ENCODE assay signal across 8 cellular contexts in the genomic region with DNA sequence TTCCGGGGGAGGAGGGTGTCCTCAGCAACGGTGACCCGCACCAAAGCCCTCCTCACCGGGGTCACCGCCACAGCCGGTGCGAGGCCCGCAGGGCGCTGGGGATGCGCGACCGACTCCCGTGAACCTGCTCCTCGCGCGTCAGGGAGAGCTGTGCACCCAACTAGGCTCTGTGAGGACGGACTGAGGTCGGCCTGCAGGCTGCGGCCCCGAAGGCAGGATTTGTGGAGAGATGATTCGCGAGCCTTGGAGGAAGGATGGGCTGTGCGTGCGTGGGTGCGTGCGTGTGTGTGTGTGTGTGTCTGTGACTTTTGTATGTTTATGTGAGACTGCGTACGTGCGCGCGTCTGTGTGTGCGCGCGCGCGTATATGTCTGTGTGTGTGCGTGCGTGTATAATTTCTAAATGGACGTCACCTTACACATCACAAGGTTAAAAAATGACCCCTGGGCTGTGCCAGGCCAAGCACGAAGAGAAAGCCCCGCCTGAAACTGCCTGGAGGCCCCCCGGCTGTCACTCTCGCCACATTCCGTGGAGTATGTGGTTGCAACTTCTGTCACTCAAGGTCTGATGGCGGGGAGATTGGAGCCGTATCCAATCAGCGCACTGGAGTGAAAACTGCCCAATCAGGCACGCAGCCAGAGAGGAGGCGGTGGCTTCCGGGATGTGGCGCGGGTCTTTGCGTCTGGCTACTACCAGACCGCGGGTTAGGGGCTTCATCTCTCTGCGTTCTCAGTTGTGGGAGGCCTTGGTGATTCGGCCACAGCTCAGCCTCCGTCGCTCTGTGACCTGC.
DNase-seq lines count a peak whose midpoint lies in the region; ATAC-seq, FAIRE-seq and TF ChIP-seq lines count a peak whose summit lies in the region.

A gene (plus strand): TSS at position 672 of the 789 bp plus-strand sequence. CDS start 170 bp downstream, outside the sequence.

- no peak for TF ChIP-seq CTCF in 22Rv1 (IDR thresholded peaks at IDR 0.05)

- ATAC-seq in GM18511 (IDR thresholded peaks at IDR 0.05; ENCODE audit: unreplicated experiment) (peak; percentile 92), HG03064 (IDR thresholded peaks at IDR 0.05; ENCODE audit: low read depth, unreplicated experiment) (peak; percentile 91)

- DNase-seq in NCI-H2196 treated with DMSO at 0.1 percent for 48 hours (lab: John Stamatoyannopoulos, UW; ENCODE audit: unreplicated experiment) (peak; percentile 96), cerebellar nuclear complex (lab: John Stamatoyannopoulos, UW) (peak; percentile 91 to 98)
- DNase-seq in activated CD4-positive, alpha-beta T cell treated with anti-CD3 and anti-CD28 coated beads for 1 hour, result peak; percentile 82
- peak; percentile 84 to 89 (median 87) for DNase-seq in stimulated activated CD4-positive, alpha-beta T cell treated with anti-CD3 and anti-CD28 coated beads, Interleukin-12 subunit alpha, Interleukin-12 subunit beta, amount 100 ng/mL, for 48 hours (ENCODE audit: low read depth in 2 of 3, low spot score in 1 of 3)

- H3K27ac ChIP-seq in 22Rv1, result peak within 1 kb of the TSS; percentile 79

- peak; percentile 97 for FAIRE-seq in islet of Langerhans (lab: Jason Lieb, UNC)

Comparison
In these comparisons a context has a peak if more than half of its experiments do, and no peak if none do; other contexts are left out.
1. Peak in every context shown above with its lines: DNase-seq, ATAC-seq and H3K27ac ChIP-seq.